10 cellular contexts compared by ENCODE assay signal in genomic region chr9:95103385-95104087, GRCh38.
A peak's percentile ranks its signal among the peaks of the same experiment; 100 is the strongest.
DNase-seq lines count a peak whose midpoint lies in the region; ATAC-seq, FAIRE-seq and TF ChIP-seq lines count a peak whose summit lies in the region.
"Had no signal": no experiment of that assay in that cellular context is flagged by ENCODE, and none has a peak within 500 bp of the region (broad histone marks: within the 10 kb centered on the region; RNA-seq: fewer than 3 reads in every experiment).

No MANE protein-coding gene starts in this region.

- H3K36me3 Mint-ChIP-seq in activated T-cell treated with anti-CD3 and anti-CD28 coated beads, Interleukin-2, amount 50 U/mL, for 24 hours (ENCODE audit: low read depth): peaks cover 41% of the 10 kb centered on the region
- H3K36me3 Mint-ChIP-seq in activated T-cell treated with anti-CD3 and anti-CD28 coated beads, Interleukin-2, amount 50 U/mL, for 72 hours (ENCODE audit: insufficient read depth in 2 of 2): no peaks in the 10 kb centered on the region

- DNase-seq in activated T-cell treated with anti-CD3 and anti-CD28 coated beads, Interleukin-2, amount 50 U/mL, for 24 hours: no peak
- DNase-seq in activated T-cell treated with anti-CD3 and anti-CD28 coated beads, Interleukin-2, amount 50 U/mL, for 72 hours: no peak
- DNase-seq in medulla oblongata (ENCODE audit: extremely low spot score): peak; percentile 26
- no peak for DNase-seq in erythroblast (lab: John Stamatoyannopoulos, UW)
- DNase-seq: activated gamma-delta T cell had no signal

- no peak for TF ChIP-seq POLR2A in erythroblast (IDR thresholded peaks at IDR 0.05; ENCODE audit: low read length)

- no peaks in the 10 kb centered on the region for H3K9me3 Mint-ChIP-seq in activated T-cell treated with anti-CD3 and anti-CD28 coated beads, Interleukin-2, amount 50 U/mL, for 24 hours
- no peaks in the 10 kb centered on the region for H3K9me3 Mint-ChIP-seq in activated T-cell treated with anti-CD3 and anti-CD28 coated beads, Interleukin-2, amount 50 U/mL, for 72 hours

- H3K27ac Mint-ChIP-seq in activated T-cell treated with anti-CD3 and anti-CD28 coated beads, Interleukin-2, amount 50 U/mL, for 24 hours: peak overlapping the region; percentile 55
- H3K27ac Mint-ChIP-seq in activated T-cell treated with anti-CD3 and anti-CD28 coated beads, Interleukin-2, amount 50 U/mL, for 72 hours: no peak overlapping the region

- H3K4me3 Mint-ChIP-seq in activated T-cell treated with anti-CD3 and anti-CD28 coated beads, Interleukin-2, amount 50 U/mL, for 24 hours: no peak overlapping the region
- H3K4me3 Mint-ChIP-seq in activated T-cell treated with anti-CD3 and anti-CD28 coated beads, Interleukin-2, amount 50 U/mL, for 72 hours: no peak overlapping the region

- peak; percentile 15 for FAIRE-seq in endometrium (lab: Jason Lieb, UNC)
- FAIRE-seq: endothelial cell of umbilical vein had no signal

- ATAC-seq in activated T-cell treated with anti-CD3 and anti-CD28 coated beads, Interleukin-2, amount 50 U/mL, for 72 hours (replicated peaks in 1 of 2): no peak
- ATAC-seq in HG03175 (IDR thresholded peaks at IDR 0.05; ENCODE audit: unreplicated experiment) (no peak), GM19035 (IDR thresholded peaks at IDR 0.05; ENCODE audit: unreplicated experiment) (no peak), GM21447 (IDR thresholded peaks at IDR 0.05; ENCODE audit: unreplicated experiment) (no peak)

- H3K4me1 Mint-ChIP-seq in activated T-cell treated with anti-CD3 and anti-CD28 coated beads, Interleukin-2, amount 50 U/mL, for 24 hours (ENCODE audit: low read depth): no peaks in the 10 kb centered on the region
- no peaks in the 10 kb centered on the region for H3K4me1 Mint-ChIP-seq in activated T-cell treated with anti-CD3 and anti-CD28 coated beads, Interleukin-2, amount 50 U/mL, for 72 hours (ENCODE audit: low read depth)

- H3K27me3 Mint-ChIP-seq in activated T-cell treated with anti-CD3 and anti-CD28 coated beads, Interleukin-2, amount 50 U/mL, for 24 hours: no peaks in the 10 kb centered on the region
- no peaks in the 10 kb centered on the region for H3K27me3 Mint-ChIP-seq in activated T-cell treated with anti-CD3 and anti-CD28 coated beads, Interleukin-2, amount 50 U/mL, for 72 hours (ENCODE audit: low read depth)
